In genomic region chr3:110261141-110261540, GRCh38 we compare ENCODE assay signal across 25 cellular contexts.
"Had no signal": no experiment of that assay in that cellular context is flagged by ENCODE, and none has a peak within 500 bp of the region (broad histone marks: within the 10 kb centered on the region; RNA-seq: fewer than 3 reads in every experiment).

No MANE protein-coding gene starts in this region.

- H3K9me3 ChIP-seq: adrenal gland, body of pancreas, ovary, psoas muscle, tibial nerve had no signal

- H3K27me3 ChIP-seq: adrenal gland, body of pancreas, ovary, tibial nerve had no signal

- H3K27ac ChIP-seq: adrenal gland, body of pancreas, ovary, psoas muscle, tibial nerve had no signal

- H3K4me3 Mint-ChIP-seq: activated CD4-positive, alpha-beta T cell treated with anti-CD3 and anti-CD28 coated beads for 36 hours; activated CD8-positive, alpha-beta memory T cell treated with anti-CD3 and anti-CD28 coated beads, Interleukin-2, amount 10 ng/mL, durations not matched to agents 7 days and 5 days; activated CD8-positive, alpha-beta T cell treated with anti-CD3 and anti-CD28 coated beads, Interleukin-2, amount 10 ng/mL, durations not matched to agents 7 days and 5 days; activated naive CD8-positive, alpha-beta T cell; mesothelial cell of epicardium; naive thymus-derived CD4-positive, alpha-beta T cell had no signal

- H3K4me1 ChIP-seq: adrenal gland, body of pancreas, psoas muscle, tibial nerve had no signal

- H3K36me3 Mint-ChIP-seq: activated CD8-positive, alpha-beta memory T cell treated with anti-CD3 and anti-CD28 coated beads, Interleukin-2, amount 10 ng/mL, durations not matched to agents 7 days and 5 days; activated naive CD8-positive, alpha-beta T cell; mesothelial cell of epicardium; naive thymus-derived CD4-positive, alpha-beta T cell had no signal

- H3K27me3 Mint-ChIP-seq: activated CD8-positive, alpha-beta memory T cell treated with anti-CD3 and anti-CD28 coated beads, Interleukin-2, amount 10 ng/mL, durations not matched to agents 7 days and 5 days had no signal

- ATAC-seq: activated CD4-positive, alpha-beta T cell treated with anti-CD3 and anti-CD28 coated beads for 36 hours; activated CD8-positive, alpha-beta memory T cell treated with anti-CD3 and anti-CD28 coated beads, Interleukin-2, amount 10 ng/mL, durations not matched to agents 7 days and 5 days; activated CD8-positive, alpha-beta T cell treated with anti-CD3 and anti-CD28 coated beads, Interleukin-2, amount 10 ng/mL, durations not matched to agents 7 days and 5 days; body of pancreas; left cardiac atrium; naive thymus-derived CD4-positive, alpha-beta T cell; psoas muscle had no signal

- DNase-seq: activated CD4-positive, alpha-beta T cell treated with anti-CD3 and anti-CD28 coated beads for 36 hours; activated CD4-positive, CD25-positive, alpha-beta regulatory T cell; activated CD8-positive, alpha-beta memory T cell treated with anti-CD3 and anti-CD28 coated beads, Interleukin-2, amount 10 ng/mL, durations not matched to agents 7 days and 5 days; activated CD8-positive, alpha-beta T cell treated with anti-CD3 and anti-CD28 coated beads, Interleukin-2, amount 10 ng/mL, durations not matched to agents 7 days and 5 days; activated effector memory CD4-positive, alpha-beta T cell treated with Interleukin-2 at 50 U/mL for 16 hours; activated naive CD4-positive, alpha-beta T cell treated with Interleukin-2 at 50 U/mL for 16 hours; activated T-cell treated with anti-CD3 and anti-CD28 coated beads for 4 hours; adrenal gland; aorta; body of pancreas; dermis blood vessel endothelial cell; effector memory CD4-positive, alpha-beta T cell; head of caudate nucleus; hippocampal formation; left cardiac atrium; mammary epithelial cell; naive thymus-derived CD4-positive, alpha-beta T cell; ovary; psoas muscle; stimulated activated naive CD4-positive, alpha-beta T cell treated with Interleukin-2 at 50 U/mL for 16 hours had no signal

- H3K36me3 ChIP-seq: adrenal gland, ovary, tibial nerve had no signal

- H3K4me1 Mint-ChIP-seq: activated CD4-positive, alpha-beta T cell treated with anti-CD3 and anti-CD28 coated beads for 36 hours; activated CD8-positive, alpha-beta memory T cell treated with anti-CD3 and anti-CD28 coated beads, Interleukin-2, amount 10 ng/mL, durations not matched to agents 7 days and 5 days had no signal

- FAIRE-seq: colon, keratinocyte had no signal

- H3K4me3 ChIP-seq: adrenal gland, body of pancreas, ovary, psoas muscle, tibial nerve had no signal
